8 cellular contexts compared by ENCODE assay signal in the genomic region with DNA sequence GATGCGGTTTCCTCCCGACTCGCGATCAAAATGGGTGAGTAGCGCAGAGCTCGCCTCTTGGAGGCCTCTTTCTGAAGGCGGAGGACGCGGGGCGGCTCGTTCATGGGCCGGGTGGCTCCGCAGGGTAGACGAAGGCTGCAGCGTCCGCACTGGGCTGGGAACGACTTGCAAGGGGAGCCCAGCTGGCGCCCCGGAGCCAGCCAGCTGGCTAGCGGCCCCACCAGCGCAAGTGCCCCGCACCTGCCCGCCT. TPM values are rescaled to one million over a fixed set of nuclear protein-coding genes. Genes with fewer than 3 reads are reported as not detected.
DNase-seq lines count a peak whose midpoint lies in the region; ATAC-seq, FAIRE-seq and TF ChIP-seq lines count a peak whose summit lies in the region.

No MANE protein-coding gene starts in this region.

- no peaks in the 10 kb centered on the region for H3K79me2 ChIP-seq in H9 (ENCODE audit: insufficient read depth, low read length)

- H3K79me1 ChIP-seq in H9 (ENCODE audit: insufficient read depth, low read depth, low read length, poor library complexity, severe bottlenecking): no peaks in the 10 kb centered on the region

- H3K9me3 Mint-ChIP-seq in Caco-2 (ENCODE audit: unreplicated experiment) (no peaks in the 10 kb centered on the region), H9 (no peaks in the 10 kb centered on the region; a peak in 1 of 5 replicates)

- TF ChIP-seq CTCF in Caco-2 (IDR thresholded peaks at IDR 0.05; ENCODE audit: insufficient read depth in 1 of 2, low read depth in 1 of 2, low read length in 1 of 2, severe bottlenecking in 1 of 2, unreplicated experiment in 1 of 2): no peak
- no peak for TF ChIP-seq CTCF in H9 (conservative IDR thresholded peaks at IDR 0.05)
- TF ChIP-seq CTCF in heart right ventricle (IDR thresholded peaks at IDR 0.05): no peak

- H3T11ph ChIP-seq in H9 (ENCODE audit: low read length): no peak overlapping the region

- no peak overlapping the region for H4K8ac ChIP-seq in H9 (replicated peaks; ENCODE audit: insufficient read length, low read depth, low read length)

- CTCF ChIA-PET in Caco-2 (lab: Charles Lee): interaction anchor here (0.9 kb wide), 1 partner anchor 247 kb away, joined by 3 read pairs; no protein-coding TSS in a partner anchor

- no peak overlapping the region for H4K5ac ChIP-seq in H9 (ENCODE audit: insufficient read length, low read depth, low read length)

- no peak overlapping the region for H2AK5ac ChIP-seq in H9 (ENCODE audit: insufficient read length, low read length)

- POLR2A ChIA-PET in Caco-2 (lab: Charles Lee): interaction anchor here (0.5 to 1.0 kb wide), 4 partner anchors 47 to 548 kb away, joined by 3 to 5 read pairs (median 3); a partner anchor contains a TSS

- peaks cover 10% of the 10 kb centered on the region for H3K23me2 ChIP-seq in H9 (ENCODE audit: insufficient read length, low read depth, low read length, poor library complexity, severe bottlenecking)

- WGBS in H9 (ENCODE audit: extremely low coverage, insufficient read length, low lambda C conversion rate): no CpG with 5 or more reads among the region's 23 CpGs
- 0% methylated on average over 23 of the region's 23 CpGs for WGBS in heart right ventricle, 2 donors
- WGBS in small intestine, 3 donors: 0 to 1% (median 0%) methylated on average over 23 of the region's 23 CpGs

- H3K27ac ChIP-seq in H9 (ENCODE audit: insufficient read length, low read depth, low read length): no peak overlapping the region
- H3K27ac ChIP-seq in SK-N-MC: no peak overlapping the region
- H3K27ac ChIP-seq in heart right ventricle: peak overlapping the region in 7 of 10 donors; percentile 8 to 94 (median 81)
- H3K27ac ChIP-seq in small intestine (ENCODE audit: low read depth in 1 of 2, low read length in 1 of 2): peak overlapping the region; percentile 16 to 77

- peaks cover 8% of the 10 kb centered on the region for H3K36me3 Mint-ChIP-seq in Caco-2 (ENCODE audit: insufficient read depth, unreplicated experiment)
- peaks cover 0 to 10% (median 9%) of the 10 kb centered on the region in 3 experiments; a peak in 5 of 7 replicates for H3K36me3 Mint-ChIP-seq in H9 (ENCODE audit: insufficient read depth in 1 of 3, low read depth in 3 of 3)

- H3K23ac ChIP-seq in H9 (ENCODE audit: insufficient read length, low read depth, low read length): no peak overlapping the region

- H2BK20ac ChIP-seq in H9 (ENCODE audit: low read depth, low read length, poor library complexity, severe bottlenecking): no peak overlapping the region

- H4K20me1 ChIP-seq in H9 (ENCODE audit: control insufficient read depth, insufficient read depth, insufficient read length): no peaks in the 10 kb centered on the region

- DNase-seq in Caco-2 (no peak), H9 (no peak), SK-N-MC (ENCODE audit: low read depth, low spot score) (no peak), heart right ventricle (no peak), small intestine (no peak), NCI-H2029 treated with DMSO at 0.1 percent for 48 hours (lab: John Stamatoyannopoulos, UW) (no peak), activated gamma-delta T cell (lab: John Stamatoyannopoulos, UW) (no peak)

- H3K9ac ChIP-seq in H9 (ENCODE audit: extremely low read depth, insufficient read length, low read length) (no peak overlapping the region), SK-N-MC (ENCODE audit: insufficient read length) (peak overlapping the region; percentile 45)

- intact Hi-C loops in Caco-2 (cut with micrococcal nuclease; ENCODE audit: unreplicated experiment) (loop anchor here (5.0 kb wide), 1 partner anchor 68 kb away; no protein-coding TSS in a partner anchor), heart right ventricle (cut with DNase I) (no loop called here)

- H3K9me3 ChIP-seq in Caco-2 (no peaks in the 10 kb centered on the region), H9 (ENCODE audit: control insufficient read depth, low read depth, low read length) (no peaks in the 10 kb centered on the region), SK-N-MC (ENCODE audit: low read depth, low read length) (no peaks in the 10 kb centered on the region), heart right ventricle (no peaks in the 10 kb centered on the region), small intestine (ENCODE audit: control insufficient read depth, low read depth) (no peaks in the 10 kb centered on the region)

- H2BK12ac ChIP-seq in H9 (ENCODE audit: insufficient read length, low read depth, low read length): no peak overlapping the region

- no peak overlapping the region for H3K18ac ChIP-seq in H9 (ENCODE audit: insufficient read length, low read depth, low read length)

- H3K4ac ChIP-seq in H9 (ENCODE audit: low read depth, low read length): no peak overlapping the region

- H3K4me3 ChIP-seq in Caco-2 (ENCODE audit: low read depth, low read length) (peak overlapping the region; percentile 53), SK-N-MC (peak overlapping the region; percentile 92), heart right ventricle (peak overlapping the region; percentile 63 to 100 (median 95)), small intestine (ENCODE audit: low read depth in 1 of 2, low read length in 2 of 2) (peak overlapping the region; percentile 63 to 99)

- H2BK120ac ChIP-seq in H9 (ENCODE audit: low read depth, low read length, poor library complexity, severe bottlenecking): no peak overlapping the region

- ATAC-seq in heart right ventricle: peak in 6 of 8 donors; percentile 8 to 42 (median 32)
- no peak for ATAC-seq in HG02610 (IDR thresholded peaks at IDR 0.05; ENCODE audit: unreplicated experiment)

- H2BK5ac ChIP-seq in H9 (ENCODE audit: insufficient read length, low read length): no peak overlapping the region

- H3K4me1 ChIP-seq in Caco-2: 0 out of 2 replicates have a peak, but pooled peaks cover 3% of the 10 kb centered on the region
- H3K4me1 ChIP-seq in H9 (ENCODE audit: insufficient read depth, low read length): peaks cover 12% of the 10 kb centered on the region; the same call in 1 of the 2 replicates
- peaks cover 2 to 24% (median 20%) of the 10 kb centered on the region in 9 donors for H3K4me1 ChIP-seq in heart right ventricle
- peaks cover 2 to 5% of the 10 kb centered on the region in 2 donors for H3K4me1 ChIP-seq in small intestine (ENCODE audit: control insufficient read depth in 2 of 2, insufficient read depth in 1 of 2, low read depth in 1 of 2, low read length in 1 of 2)

- H3K27ac Mint-ChIP-seq in Caco-2 (ENCODE audit: unreplicated experiment) (peak overlapping the region; percentile 87), H9 (peak overlapping the region in 1 of 3 experiments; percentile 81; a peak in 1 of 7 replicates)

- H3K56ac ChIP-seq in H9 (ENCODE audit: insufficient read length, low read depth, low read length): no peak overlapping the region

- no peak overlapping the region for H2AFZ ChIP-seq in H9 (ENCODE audit: low read length)

- H3K4me1 Mint-ChIP-seq in Caco-2 (ENCODE audit: low read depth, unreplicated experiment): peaks cover 16% of the 10 kb centered on the region
- peaks cover 28 to 30% of the 10 kb centered on the region in 2 experiments for H3K4me1 Mint-ChIP-seq in H9

- H3K4me3 Mint-ChIP-seq in Caco-2 (ENCODE audit: unreplicated experiment) (peak overlapping the region; percentile 84), H9 (peak overlapping the region; percentile 87 to 95)

- no peak overlapping the region for H2BK15ac ChIP-seq in H9 (ENCODE audit: low read depth, low read length)

- no peak overlapping the region for H3K14ac ChIP-seq in H9 (ENCODE audit: insufficient read depth, low read length)

- no peak overlapping the region for H4K91ac ChIP-seq in H9 (ENCODE audit: insufficient read length, low read depth, low read length)

- H3K4me2 ChIP-seq in H9 (ENCODE audit: insufficient read depth, insufficient read length, low read length): peak overlapping the region; percentile 38

- no TSS peak for BruUV-seq in Caco-2 (replicated peaks; lab: Mats Ljungman, UMichigan)

- H3K27me3 ChIP-seq in Caco-2 (replicated peaks; ENCODE audit: control insufficient read depth, insufficient read depth, low read length) (no peaks in the 10 kb centered on the region), H9 (ENCODE audit: insufficient read depth, low read length) (no peaks in the 10 kb centered on the region), heart right ventricle (no peaks in the 10 kb centered on the region), small intestine (ENCODE audit: control insufficient read depth in 2 of 2, insufficient read depth in 2 of 2, low read length in 2 of 2) (no peaks in the 10 kb centered on the region)

- no peak for FAIRE-seq in small intestine (lab: Jason Lieb, UNC)

- H3K36me3 ChIP-seq in Caco-2 (ENCODE audit: control insufficient read depth, insufficient read depth, low read length) (no peaks in the 10 kb centered on the region), SK-N-MC (ENCODE audit: insufficient read depth, low read length) (peaks cover under 1% of the 10 kb centered on the region; the same call in 1 of the 2 replicates), heart right ventricle (peaks cover 0 to 19% (median 1%) of the 10 kb centered on the region in 9 donors), small intestine (ENCODE audit: control insufficient read depth in 2 of 2, insufficient read depth in 2 of 2, low read length in 2 of 2) (peaks cover 0 to 2% of the 10 kb centered on the region in 2 donors)

- no peaks in the 10 kb centered on the region for H3K27me3 Mint-ChIP-seq in Caco-2 (ENCODE audit: insufficient read depth, unreplicated experiment)
- H3K27me3 Mint-ChIP-seq in H9 (ENCODE audit: low read depth): peaks cover 3% of the 10 kb centered on the region

RNA-seq across cellular contexts. Expression of a gene that starts 0.3 kb away (rescaled TPM):
- total RNA-seq in Caco-2 (2022): 21.1 and 21.2 TPM in 2 replicates
- total RNA-seq in H9 (2021): 66.1 and 68.0 TPM in 2 replicates
- 1 to 10 TPM; 1.0 to 4.5 (median 1.5) TPM for total RNA-seq in heart right ventricle
- polyA plus RNA-seq in heart right ventricle: 1 to 10 TPM in 1 of 2 donors, under 1 TPM in 1; 0.93 to 2.5 TPM
- polyA plus RNA-seq in small intestine: 1 to 10 TPM; 4.7 to 6.4 (median 5.9) TPM

RNA-seq across cellular contexts. Expression of a gene that starts 0.7 kb away (rescaled TPM):
- total RNA-seq in Caco-2 (2022): 30.0 and 32.5 TPM in 2 replicates
- total RNA-seq in H9 (2021): 60.2 and 60.4 TPM in 2 replicates
- total RNA-seq in heart right ventricle: 10 to 100 TPM; 64.1 to 91.3 (median 78.3) TPM
- 10 to 100 TPM; 77.0 to 77.5 TPM for polyA plus RNA-seq in heart right ventricle
- polyA plus RNA-seq in small intestine: 10 to 100 TPM; 57.3 to 74.7 (median 68.1) TPM

RNA-seq across cellular contexts. Expression of a gene that starts 38.9 kb away (rescaled TPM):
- 4.1 and 4.7 TPM in 2 replicates for total RNA-seq in Caco-2 (2022)
- 3.9 and 5.2 TPM in 2 replicates for total RNA-seq in H9 (2021)
- 1 to 10 TPM in 8 of 10 donors, under 1 TPM in 2; 0.92 to 3.0 (median 2.0) TPM for total RNA-seq in heart right ventricle
- polyA plus RNA-seq in heart right ventricle: under 1 TPM; 0.61 to 0.73 TPM
- polyA plus RNA-seq in small intestine: 1 to 10 TPM; 1.1 to 7.2 (median 4.6) TPM

RNA-seq across cellular contexts. Expression of a gene that starts 47.5 kb away (rescaled TPM):
- total RNA-seq in Caco-2 (2022): 19.6 and 22.2 TPM in 2 replicates
- 35.0 and 36.6 TPM in 2 replicates for total RNA-seq in H9 (2021)
- 10 to 100 TPM; 18.9 to 27.1 (median 23.2) TPM for total RNA-seq in heart right ventricle
- 10 to 100 TPM; 18.5 to 22.9 TPM for polyA plus RNA-seq in heart right ventricle
- polyA plus RNA-seq in small intestine: 10 to 100 TPM; 25.3 to 31.6 (median 28.5) TPM

Comparison
In these comparisons a context has a peak if more than half of its experiments do, and no peak if none do; other contexts are left out.
1. H3K27ac ChIP-seq: peak in heart right ventricle (7 of 10) and small intestine (2 of 2); none in H9 (single experiment) and SK-N-MC (single experiment).
2. Peak in every context shown above with its lines, with median percentiles within 50 percentile points of each other: H3K4me3 ChIP-seq.